Comparison of ENCODE assay signal across 15 cellular contexts in genomic region chr5:142935014-142935413, GRCh38.
"Had no signal": no experiment of that assay in that cellular context is flagged by ENCODE, and none has a peak within 500 bp of the region (broad histone marks: within the 10 kb centered on the region; RNA-seq: fewer than 3 reads in every experiment).

No MANE protein-coding gene starts in this region.

- H3K27me3 ChIP-seq: tibial artery, vagina had no signal

- H3K27ac ChIP-seq: tibial artery, vagina had no signal

- H3K9me3 ChIP-seq: tibial artery, vagina had no signal

- H3K4me3 ChIP-seq: lung, tibial artery, vagina had no signal

- ATAC-seq: activated CD4-positive, CD25-positive, alpha-beta regulatory T cell treated with anti-CD3 and anti-CD28 coated beads, Interleukin-2, amount 50 U/mL, for 24 hours; esophagus mucosa had no signal

- H3K4me1 ChIP-seq: vagina had no signal

- H3K4me3 Mint-ChIP-seq: activated naive CD8-positive, alpha-beta T cell; stimulated activated naive B cell treated with anti-CD40 and anti-IgM and Interleukin-4, amounts not matched to agents 10 μg/mL and 1 μg/mL and 100 μg/mL, for 72 hours had no signal

- H3K9me3 Mint-ChIP-seq: stimulated activated naive B cell treated with anti-CD40 and anti-IgM and Interleukin-4, amounts not matched to agents 10 μg/mL and 1 μg/mL and 100 μg/mL, for 72 hours had no signal

- H3K27ac Mint-ChIP-seq: stimulated activated naive B cell treated with anti-CD40 and anti-IgM and Interleukin-4, amounts not matched to agents 10 μg/mL and 1 μg/mL and 100 μg/mL, for 72 hours had no signal

- H3K36me3 ChIP-seq: vagina had no signal

- H3K27me3 Mint-ChIP-seq: activated naive CD8-positive, alpha-beta T cell; stimulated activated naive B cell treated with anti-CD40 and anti-IgM and Interleukin-4, amounts not matched to agents 10 μg/mL and 1 μg/mL and 100 μg/mL, for 72 hours had no signal

- DNase-seq: activated CD4-positive, alpha-beta T cell treated with anti-CD3 and anti-CD28 coated beads, Interleukin-2, amount 50 U/mL, for 1 hour; activated CD8-positive, alpha-beta memory T cell treated with anti-CD3 and anti-CD28 coated beads for 24 hours; activated gamma-delta T cell treated with Interleukin-2 at 50 U/mL for 16 hours; amniotic stem cell; hypothalamus; midbrain; stimulated activated CD4-positive, alpha-beta T cell treated with anti-CD3 and anti-CD28 coated beads, Interleukin-2, amount 100 ng/mL, for 48 hours; T-helper 9 cell; tibial artery had no signal
